24 cellular contexts compared by ENCODE assay signal in genomic region chr12:30878034-30878433, GRCh38. TPM values are rescaled to one million over a fixed set of nuclear protein-coding genes. Genes with fewer than 3 reads are reported as not detected.
"Had no signal": no experiment of that assay in that cellular context is flagged by ENCODE, and none has a peak within 500 bp of the region (broad histone marks: within the 10 kb centered on the region; RNA-seq: fewer than 3 reads in every experiment).

No MANE protein-coding gene starts in this region.

- H3K27me3 ChIP-seq: hepatocyte, neural progenitor cell, right atrium auricular region, thyroid gland had no signal

- H3K9me3 ChIP-seq: gastroesophageal sphincter, heart left ventricle, left ventricle myocardium inferior, mucosa of descending colon, right atrium auricular region, stomach, thyroid gland had no signal

- ATAC-seq: gastroesophageal sphincter; heart left ventricle; left cardiac atrium; naive thymus-derived CD4-positive, alpha-beta T cell; sciatic nerve had no signal

- H3K4me1 ChIP-seq: gastroesophageal sphincter, left ventricle myocardium inferior, parathyroid adenoma, right atrium auricular region, thyroid gland had no signal

- DNase-seq: cerebellar nuclear complex; cortex of kidney; effector CD4-positive, alpha-beta T cell; heart left ventricle; left cardiac atrium; left ventricle myocardium inferior; mesenchymal stem cell; mucosa of descending colon; naive thymus-derived CD4-positive, alpha-beta T cell; stimulated activated CD4-positive, alpha-beta T cell treated with anti-CD3 and anti-CD28 coated beads, Interleukin-12 subunit alpha, Interleukin-12 subunit beta, amount 100 ng/mL, for 4 hours; stimulated activated CD4-positive, alpha-beta T cell treated with anti-CD3 and anti-CD28 coated beads, Interleukin-1b, Interleukin-23, amount 100 ng/mL, for 48 hours; stimulated activated CD4-positive, alpha-beta T cell treated with anti-CD3 and anti-CD28 coated beads, Interleukin-4, amount 100 ng/mL, for 1 hour; stimulated activated CD8-positive, alpha-beta memory T cell treated with anti-CD3 and anti-CD28 coated beads, Interleukin-4, amount 100 ng/mL, for 48 hours; stimulated activated naive CD4-positive, alpha-beta T cell; stomach; trophoblast cell had no signal

- H3K4me3 ChIP-seq: gastroesophageal sphincter, heart left ventricle, hepatocyte, left ventricle myocardium inferior, mucosa of descending colon, neural progenitor cell, right atrium auricular region, smooth muscle cell, stomach, thyroid gland had no signal

- H3K36me3 ChIP-seq: gastroesophageal sphincter, heart left ventricle, left ventricle myocardium inferior, neural progenitor cell, right atrium auricular region, stomach, thyroid gland had no signal

- H3K27ac ChIP-seq: gastroesophageal sphincter, heart left ventricle, hepatocyte, left ventricle myocardium inferior, neural progenitor cell, parathyroid adenoma, right atrium auricular region, stomach, thyroid gland had no signal

RNA-seq across cellular contexts. Expression of gene TSPAN11, which starts 48.5 kb away (rescaled TPM):
- total RNA-seq: naive thymus-derived CD4-positive, alpha-beta T cell had no signal
